1 cellular context compared by ENCODE assay signal in the genomic region with DNA sequence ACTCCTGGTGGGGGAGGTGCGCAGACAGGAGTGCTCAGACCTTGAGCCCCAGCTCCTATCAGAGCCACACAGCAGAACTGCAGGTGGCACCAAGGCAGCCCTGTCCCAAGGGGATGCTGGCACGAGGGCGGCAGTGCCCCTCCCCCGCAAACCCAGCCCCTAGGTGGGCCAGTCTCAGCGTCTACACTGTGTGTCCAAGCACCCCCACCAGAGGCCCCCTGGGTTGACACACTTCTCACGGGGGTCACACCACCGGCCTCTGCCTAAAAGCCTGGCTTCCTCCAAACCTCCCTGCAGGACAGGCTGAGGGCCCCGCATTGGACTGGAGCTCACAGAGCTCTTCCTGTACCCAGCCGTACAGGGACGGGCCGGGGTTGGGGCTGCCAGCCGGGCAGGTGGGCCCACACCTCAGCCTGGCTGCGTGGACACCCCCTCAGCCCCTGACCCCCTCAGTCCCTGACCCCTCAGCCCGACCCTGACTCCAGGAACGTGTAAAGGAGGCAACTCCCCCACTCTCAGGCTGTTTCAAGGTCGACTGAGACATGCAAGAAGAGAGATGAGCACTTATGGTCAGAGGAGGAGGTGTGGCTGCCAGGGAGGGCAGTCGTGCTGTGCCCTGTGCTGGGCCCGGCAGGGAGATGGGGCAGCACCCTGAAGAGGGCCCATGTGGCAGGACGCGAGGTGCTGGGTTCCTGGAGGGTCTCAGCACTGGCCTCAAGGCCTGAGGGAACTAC.
TF ChIP-seq lines count a peak whose summit lies in the region.

No MANE protein-coding gene starts in this region.

TF ChIP-seq in HepG2, 621 proteins besides CTCF, POLR2A, EP300 and RAD21 (continued from another document):
- TF ChIP-seq ZNF589 (CRISPR knock-in tag; conservative IDR thresholded peaks at IDR 0.05) = no peak
- TF ChIP-seq, protein P1, sequence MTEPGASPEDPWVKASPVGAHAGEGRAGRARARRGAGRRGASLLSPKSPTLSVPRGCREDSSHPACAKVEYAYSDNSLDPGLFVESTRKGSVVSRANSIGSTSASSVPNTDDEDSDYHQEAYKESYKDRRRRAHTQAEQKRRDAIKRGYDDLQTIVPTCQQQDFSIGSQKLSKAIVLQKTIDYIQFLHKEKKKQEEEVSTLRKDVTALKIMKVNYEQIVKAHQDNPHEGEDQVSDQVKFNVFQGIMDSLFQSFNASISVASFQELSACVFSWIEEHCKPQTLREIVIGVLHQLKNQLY (CRISPR knock-in tag; IDR thresholded peaks at IDR 0.05) = no peak
- no peak for TF ChIP-seq ZNF75D (CRISPR knock-in tag; IDR thresholded peaks at IDR 0.05; ENCODE audit: borderline replicate concordance)
- no peak for TF ChIP-seq FOSL1 (CRISPR knock-in tag; IDR thresholded peaks at IDR 0.05; ENCODE audit: borderline replicate concordance)
- peak; percentile 4; the same call in 1 of the 2 replicates for TF ChIP-seq ZFX (CRISPR knock-in tag; IDR thresholded peaks at IDR 0.05; ENCODE audit: low read depth)
- TF ChIP-seq ZNF619 (CRISPR knock-in tag; IDR thresholded peaks at IDR 0.05) = no peak
